8 cellular contexts compared by ENCODE assay signal in genomic region chr2:176177580-176178270, GRCh38. TPM values are rescaled to one million over a fixed set of nuclear protein-coding genes. Genes with fewer than 3 reads are reported as not detected.
DNase-seq lines count a peak whose midpoint lies in the region; ATAC-seq and TF ChIP-seq lines count a peak whose summit lies in the region.

No MANE protein-coding gene starts in this region.

- no peaks in the 10 kb centered on the region for H3K9me3 Mint-ChIP-seq in activated naive CD8-positive, alpha-beta T cell (ENCODE audit: low read depth)
- no peaks in the 10 kb centered on the region for H3K9me3 Mint-ChIP-seq in activated naive CD8-positive, alpha-beta T cell treated with anti-CD3 and anti-CD28 coated beads, Interleukin-2, amount 50 U/mL, for 24 hours

- H3K27ac ChIP-seq in RWPE2 (ENCODE audit: poor library complexity, severe bottlenecking), result peak overlapping the region; percentile 49
- peak overlapping the region; percentile 23 to 69 (median 49) for H3K27ac ChIP-seq in transverse colon

- no peak for ATAC-seq in activated naive CD8-positive, alpha-beta T cell treated with anti-CD3 and anti-CD28 coated beads, Interleukin-2, amount 50 U/mL, for 24 hours
- ATAC-seq in RWPE2 (ENCODE audit: low read depth), result peak; percentile 72
- no peak for ATAC-seq in GM19397 (IDR thresholded peaks at IDR 0.05; ENCODE audit: unreplicated experiment)

- no peak for TF ChIP-seq EP300 in transverse colon (IDR thresholded peaks at IDR 0.05; ENCODE audit: low read depth)

- 18% methylated on average over 31 of the region's 43 CpGs; no CpG with 5 or more reads in 1 of the 2 donors for WGBS in transverse colon (ENCODE audit: low coverage in 1 of 2), 2 donors

- H3K27ac Mint-ChIP-seq in activated naive CD8-positive, alpha-beta T cell, result no peak overlapping the region
- H3K27ac Mint-ChIP-seq in activated naive CD8-positive, alpha-beta T cell treated with anti-CD3 and anti-CD28 coated beads, Interleukin-2, amount 50 U/mL, for 24 hours, result no peak overlapping the region

- peak overlapping the region; percentile 39 for H3K4me3 ChIP-seq in RWPE2 (ENCODE audit: severe bottlenecking)
- H3K4me3 ChIP-seq in transverse colon, result peak overlapping the region; percentile 7 to 43 (median 29)
- no peak overlapping the region for H3K4me3 ChIP-seq in BE2C (ENCODE audit: low read depth, low read length)

- DNase-seq in activated naive CD8-positive, alpha-beta T cell treated with anti-CD3 and anti-CD28 coated beads, Interleukin-2, amount 50 U/mL, for 24 hours, result no peak
- no peak for DNase-seq in RWPE2 (ENCODE audit: low spot score)
- DNase-seq in islet precursor cell, result peak; percentile 56
- DNase-seq in transverse colon, result no peak
- DNase-seq in BE2C, result no peak
- DNase-seq in effector CD8-positive, alpha-beta T cell (lab: John Stamatoyannopoulos, UW), result no peak

- no peak for TF ChIP-seq CTCF in RWPE2 (IDR thresholded peaks at IDR 0.05; ENCODE audit: poor library complexity, severe bottlenecking)
- no peak for TF ChIP-seq CTCF in transverse colon (IDR thresholded peaks at IDR 0.05)
- TF ChIP-seq CTCF in BE2C (IDR thresholded peaks at IDR 0.05; ENCODE audit: low read depth, low read length), result no peak

- no peaks in the 10 kb centered on the region for H3K36me3 ChIP-seq in RWPE2 (ENCODE audit: low read depth)
- no peaks in the 10 kb centered on the region for H3K36me3 ChIP-seq in transverse colon
- H3K36me3 ChIP-seq in BE2C, result no peaks in the 10 kb centered on the region; the same call in 1 of the 2 replicates

- peaks cover 21% of the 10 kb centered on the region for H3K4me1 Mint-ChIP-seq in activated naive CD8-positive, alpha-beta T cell (ENCODE audit: low read depth)
- peaks cover 19% of the 10 kb centered on the region for H3K4me1 Mint-ChIP-seq in activated naive CD8-positive, alpha-beta T cell treated with anti-CD3 and anti-CD28 coated beads, Interleukin-2, amount 50 U/mL, for 24 hours

- TF ChIP-seq POLR2A in transverse colon (IDR thresholded peaks at IDR 0.05), result no peak

- H3K36me3 Mint-ChIP-seq in activated naive CD8-positive, alpha-beta T cell, result no peaks in the 10 kb centered on the region
- H3K36me3 Mint-ChIP-seq in activated naive CD8-positive, alpha-beta T cell treated with anti-CD3 and anti-CD28 coated beads, Interleukin-2, amount 50 U/mL, for 24 hours (ENCODE audit: low read depth), result no peaks in the 10 kb centered on the region

- H3K9me3 ChIP-seq in RWPE2 (ENCODE audit: severe bottlenecking) (no peaks in the 10 kb centered on the region), transverse colon (no peaks in the 10 kb centered on the region), BE2C (no peaks in the 10 kb centered on the region)

- H3K4me3 Mint-ChIP-seq in activated naive CD8-positive, alpha-beta T cell, result peak overlapping the region; percentile 48
- H3K4me3 Mint-ChIP-seq in activated naive CD8-positive, alpha-beta T cell treated with anti-CD3 and anti-CD28 coated beads, Interleukin-2, amount 50 U/mL, for 24 hours, result no peak overlapping the region

- in situ Hi-C loops in transverse colon (cut with MboI; ENCODE audit: low pct_ligation_motif_present in 1 of 4, low pct_unique_long_range_greater_than_20kb in 1 of 4, low sequenced_read_pairs in 3 of 4), result no loop called here

- intact Hi-C loops in transverse colon (cut with DNase I; ENCODE audit: low total_unique reads), result no loop called here

- H3K27me3 ChIP-seq in RWPE2 (ENCODE audit: insufficient read depth, poor library complexity, severe bottlenecking) (no peaks in the 10 kb centered on the region), transverse colon (peaks cover 66% of the 10 kb centered on the region), BE2C (no peaks in the 10 kb centered on the region)

- H3K4me1 ChIP-seq in RWPE2 (ENCODE audit: insufficient read depth, poor library complexity, severe bottlenecking) (peaks cover 5% of the 10 kb centered on the region), transverse colon (peaks cover 0 to 35% (median 27%) of the 10 kb centered on the region in 4 donors), BE2C (peaks cover 11% of the 10 kb centered on the region)

- peaks cover 59% of the 10 kb centered on the region for H3K27me3 Mint-ChIP-seq in activated naive CD8-positive, alpha-beta T cell
- H3K27me3 Mint-ChIP-seq in activated naive CD8-positive, alpha-beta T cell treated with anti-CD3 and anti-CD28 coated beads, Interleukin-2, amount 50 U/mL, for 24 hours, result peaks cover 83% of the 10 kb centered on the region

RNA-seq across cellular contexts. Expression of gene HOXD1, which starts 10.7 kb away (rescaled TPM):
- 10 to 100 TPM in 1 of 4 donors, 1 to 10 TPM in 3; 4.1 to 12.9 (median 4.5) TPM for total RNA-seq in transverse colon
- 0.45 TPM for polyA plus RNA-seq in BE2C (2012; ENCODE audit: insufficient read depth, insufficient read length, low read depth)

RNA-seq across cellular contexts. Expression of gene HOXD3, which starts 20.6 kb away (rescaled TPM):
- 10 to 100 TPM in 1 of 4 donors, 1 to 10 TPM in 2, not detected in 1; 2.0 to 15.7 (median 7.6) TPM for total RNA-seq in transverse colon
- polyA plus RNA-seq in BE2C (2012; ENCODE audit: insufficient read depth, insufficient read length, low read depth), result 4.3 TPM

RNA-seq across cellular contexts. Expression of gene HOXD4, which starts 26.4 kb away (rescaled TPM):
- total RNA-seq in transverse colon, result 10 to 100 TPM in 3 of 4 donors, 1 to 10 TPM in 1; 2.2 to 25.5 (median 15.3) TPM
- 3.7 TPM for polyA plus RNA-seq in BE2C (2012; ENCODE audit: insufficient read depth, insufficient read length, low read depth)

RNA-seq across cellular contexts. Expression of gene HOXD8, which starts 48.2 kb away (rescaled TPM):
- total RNA-seq in transverse colon, result 10 to 100 TPM in 2 of 4 donors, 1 to 10 TPM in 2; 7.8 to 23.5 (median 13.4) TPM
- 14.6 TPM for polyA plus RNA-seq in BE2C (2012; ENCODE audit: insufficient read depth, insufficient read length, low read depth)

RNA-seq across cellular contexts. Expression of gene HOXD9, which starts 55.2 kb away (rescaled TPM):
- 10 to 100 TPM in 2 of 4 donors, 1 to 10 TPM in 2; 2.7 to 13.3 (median 7.5) TPM for total RNA-seq in transverse colon
- 22.9 TPM for polyA plus RNA-seq in BE2C (2012; ENCODE audit: insufficient read depth, insufficient read length, low read depth)
